In the genomic region with DNA sequence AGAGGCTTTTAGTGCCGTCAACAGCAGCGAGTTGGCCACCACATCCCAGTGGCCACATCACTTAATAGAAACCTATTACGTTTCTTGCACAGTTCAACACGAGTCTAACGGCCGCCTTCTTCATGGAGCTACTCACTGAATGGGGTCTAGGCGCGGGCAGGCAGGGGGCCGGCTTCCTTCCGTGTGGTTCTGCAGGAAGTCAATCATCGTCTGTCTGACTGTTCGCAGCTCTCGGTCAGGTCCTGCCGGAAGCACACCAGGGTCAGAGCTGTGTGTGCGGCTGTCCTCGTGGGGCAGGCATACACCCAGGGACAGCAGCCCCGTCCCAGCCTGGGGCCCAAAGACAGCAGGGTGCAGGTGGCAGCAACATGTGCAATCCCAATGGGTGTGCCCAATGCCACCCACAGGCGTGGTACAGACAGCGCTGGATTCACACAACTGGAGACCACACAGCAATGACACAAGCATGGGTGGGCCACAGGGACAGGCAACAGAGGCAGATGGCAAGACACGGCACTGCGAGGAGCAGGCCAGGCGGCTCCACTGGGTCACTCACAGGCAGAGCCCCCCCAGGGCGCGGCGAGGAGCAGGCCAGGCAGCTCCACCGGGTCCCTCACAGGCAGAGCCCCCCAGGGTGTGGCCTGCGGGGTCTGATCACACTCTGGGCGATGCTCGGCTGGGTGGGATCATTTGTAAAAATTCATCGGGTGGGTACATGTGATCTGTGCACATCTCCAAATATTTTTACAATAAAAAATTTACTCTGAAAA, we compare ENCODE assay signal across 18 cellular contexts. TPM values are rescaled to one million over a fixed set of nuclear protein-coding genes. Genes with fewer than 3 reads are reported as not detected.
DNase-seq lines count a peak whose midpoint lies in the region; ATAC-seq and TF ChIP-seq lines count a peak whose summit lies in the region.
"Had no signal": no experiment of that assay in that cellular context is flagged by ENCODE, and none has a peak within 500 bp of the region (broad histone marks: within the 10 kb centered on the region; RNA-seq: fewer than 3 reads in every experiment).

No MANE protein-coding gene starts in this region.

- POLR2A ChIA-PET in HEK293 (lab: Yijun Ruan, JAX) (no interaction called here), WTC11 (lab: Charles Lee) (no interaction called here)
- POLR2A ChIA-PET in naive thymus-derived CD4-positive, alpha-beta T cell (lab: Charles Lee) = interaction anchor here (1.3 kb wide), 1 partner anchor 43 kb away, joined by 3 read pairs; no protein-coding TSS in a partner anchor

- TF ChIP-seq CTCF in CD14-positive monocyte (IDR thresholded peaks at IDR 0.05) = no peak
- TF ChIP-seq CTCF in HEK293 (tag by site-specific recombination; IDR thresholded peaks at IDR 0.05) = no peak
- no peak for TF ChIP-seq CTCF in WTC11 (IDR thresholded peaks at IDR 0.05)
- no peak for TF ChIP-seq CTCF in neural crest cell (conservative IDR thresholded peaks at IDR 0.05)

- ATAC-seq in WTC11 (no peak), HG03571 (IDR thresholded peaks at IDR 0.05; ENCODE audit: unreplicated experiment) (no peak), HG03039 (IDR thresholded peaks at IDR 0.05; ENCODE audit: unreplicated experiment) (no peak)
- ATAC-seq in naive thymus-derived CD4-positive, alpha-beta T cell = no peak
- ATAC-seq: GM23338 had no signal

- peaks cover 0 to 59% of the 10 kb centered on the region in 2 experiments; a peak in 1 of 3 replicates for H3K36me3 ChIP-seq in HEK293 (ENCODE audit: control insufficient read depth in 2 of 2, insufficient read depth in 1 of 2, low read length in 2 of 2)
- peaks cover 0 to 63% (median 0%) of the 10 kb centered on the region in 3 experiments for H3K36me3 ChIP-seq in naive thymus-derived CD4-positive, alpha-beta T cell (ENCODE audit: control insufficient read depth in 2 of 3, insufficient read depth in 3 of 3, low read length in 3 of 3)

- no peaks in the 10 kb centered on the region for H3K9me3 ChIP-seq in HEK293 (ENCODE audit: control insufficient read depth, insufficient read depth, low read depth, low read length)
- H3K9me3 ChIP-seq in naive thymus-derived CD4-positive, alpha-beta T cell (ENCODE audit: control insufficient read depth in 2 of 3, low read length in 3 of 3) = no peaks in the 10 kb centered on the region
- H3K9me3 ChIP-seq: MG63 had no signal

- H3K4me1 Mint-ChIP-seq in CD14-positive monocyte (peaks cover 11% of the 10 kb centered on the region), WTC11 (peaks cover 2% of the 10 kb centered on the region; the same call in 1 of the 2 replicates), neural crest cell (no peaks in the 10 kb centered on the region)
- peaks cover 19% of the 10 kb centered on the region for H3K4me1 Mint-ChIP-seq in activated T-helper 2 cell treated with anti-CD3 and anti-CD28 coated beads, Interferon-gamma antibody, Interleukin-2, Interleukin-4, amounts not matched to agents 10 μg/mL and 5 μg/mL and 100 μg/mL, durations not matched to agents 14 hours and 24 hours and 36 hours (ENCODE audit: low read depth)
- H3K4me1 Mint-ChIP-seq in naive thymus-derived CD4-positive, alpha-beta T cell = peaks cover 4 to 19% (median 14%) of the 10 kb centered on the region in 7 donors

- no peaks in the 10 kb centered on the region for H3K4me1 ChIP-seq in HEK293 (ENCODE audit: control insufficient read depth, insufficient read depth, low read length)
- no peaks in the 10 kb centered on the region for H3K4me1 ChIP-seq in naive thymus-derived CD4-positive, alpha-beta T cell (ENCODE audit: control insufficient read depth in 2 of 2, insufficient read depth in 2 of 2, low read length in 2 of 2)

- H3K4me3 Mint-ChIP-seq in CD14-positive monocyte = no peak overlapping the region
- no peak overlapping the region for H3K4me3 Mint-ChIP-seq in WTC11
- no peak overlapping the region for H3K4me3 Mint-ChIP-seq in neural crest cell
- H3K4me3 Mint-ChIP-seq in activated T-helper 2 cell treated with anti-CD3 and anti-CD28 coated beads, Interferon-gamma antibody, Interleukin-2, Interleukin-4, amounts not matched to agents 10 μg/mL and 5 μg/mL and 100 μg/mL, durations not matched to agents 14 hours and 24 hours and 36 hours (ENCODE audit: low read depth) = no peak overlapping the region
- no peak overlapping the region for H3K4me3 Mint-ChIP-seq in naive thymus-derived CD4-positive, alpha-beta T cell
- H3K4me3 Mint-ChIP-seq: GM23338 had no signal

- no peaks in the 10 kb centered on the region for H3K9me3 Mint-ChIP-seq in CD14-positive monocyte
- H3K9me3 Mint-ChIP-seq in WTC11 = no peaks in the 10 kb centered on the region
- H3K9me3 Mint-ChIP-seq in neural crest cell = no peaks in the 10 kb centered on the region
- no peaks in the 10 kb centered on the region for H3K9me3 Mint-ChIP-seq in activated T-helper 2 cell treated with anti-CD3 and anti-CD28 coated beads, Interferon-gamma antibody, Interleukin-2, Interleukin-4, amounts not matched to agents 10 μg/mL and 5 μg/mL and 100 μg/mL, durations not matched to agents 14 hours and 24 hours and 36 hours
- no peaks in the 10 kb centered on the region for H3K9me3 Mint-ChIP-seq in naive thymus-derived CD4-positive, alpha-beta T cell
- H3K9me3 Mint-ChIP-seq: GM23338 had no signal

- peak overlapping the region in 4 of 7 donors; percentile 46 to 65 (median 53) for H3K27ac Mint-ChIP-seq in CD14-positive monocyte
- peak overlapping the region; percentile 60; the same call in 1 of the 2 replicates for H3K27ac Mint-ChIP-seq in WTC11
- peak overlapping the region; percentile 27 for H3K27ac Mint-ChIP-seq in neural crest cell (ENCODE audit: unreplicated experiment)
- no peak overlapping the region for H3K27ac Mint-ChIP-seq in activated T-helper 2 cell treated with anti-CD3 and anti-CD28 coated beads, Interferon-gamma antibody, Interleukin-2, Interleukin-4, amounts not matched to agents 10 μg/mL and 5 μg/mL and 100 μg/mL, durations not matched to agents 14 hours and 24 hours and 36 hours
- no peak overlapping the region for H3K27ac Mint-ChIP-seq in naive thymus-derived CD4-positive, alpha-beta T cell
- H3K27ac Mint-ChIP-seq: GM23338 had no signal

- no peak overlapping the region for H3K4me3 ChIP-seq in HEK293 (ENCODE audit: low read depth, low read length)
- H3K4me3 ChIP-seq in naive thymus-derived CD4-positive, alpha-beta T cell (ENCODE audit: low read length) = no peak overlapping the region
- H3K4me3 ChIP-seq: GM23338, MG63 had no signal

- peaks cover 46 to 55% of the 10 kb centered on the region in 2 donors for H3K36me3 Mint-ChIP-seq in CD14-positive monocyte
- peaks cover 17% of the 10 kb centered on the region for H3K36me3 Mint-ChIP-seq in WTC11
- peaks cover 8% of the 10 kb centered on the region for H3K36me3 Mint-ChIP-seq in neural crest cell (ENCODE audit: low read depth)
- H3K36me3 Mint-ChIP-seq in activated T-helper 2 cell treated with anti-CD3 and anti-CD28 coated beads, Interferon-gamma antibody, Interleukin-2, Interleukin-4, amounts not matched to agents 10 μg/mL and 5 μg/mL and 100 μg/mL, durations not matched to agents 14 hours and 24 hours and 36 hours (ENCODE audit: low read depth) = peaks cover 46% of the 10 kb centered on the region
- H3K36me3 Mint-ChIP-seq in naive thymus-derived CD4-positive, alpha-beta T cell = peaks cover 0 to 53% (median 14%) of the 10 kb centered on the region in 5 donors

- no peak overlapping the region for H3K27ac ChIP-seq in HEK293 (ENCODE audit: extremely low read depth, low read depth, low read length)
- no peak overlapping the region for H3K27ac ChIP-seq in naive thymus-derived CD4-positive, alpha-beta T cell (ENCODE audit: low read depth, low read length)

- H3K27me3 Mint-ChIP-seq in CD14-positive monocyte (ENCODE audit: low read depth in 3 of 3) (peaks cover 0 to 2% (median 0%) of the 10 kb centered on the region in 3 donors), WTC11 (ENCODE audit: low read depth) (no peaks in the 10 kb centered on the region), neural crest cell (ENCODE audit: low read depth) (no peaks in the 10 kb centered on the region)
- H3K27me3 Mint-ChIP-seq in activated T-helper 2 cell treated with anti-CD3 and anti-CD28 coated beads, Interferon-gamma antibody, Interleukin-2, Interleukin-4, amounts not matched to agents 10 μg/mL and 5 μg/mL and 100 μg/mL, durations not matched to agents 14 hours and 24 hours and 36 hours (ENCODE audit: low read depth) = no peaks in the 10 kb centered on the region
- no peaks in the 10 kb centered on the region for H3K27me3 Mint-ChIP-seq in naive thymus-derived CD4-positive, alpha-beta T cell

- DNase-seq in CD14-positive monocyte (ENCODE audit: low spot score) = no peak
- DNase-seq in WTC11 (ENCODE audit: low spot score) = no peak
- no peak for DNase-seq in neural crest cell (ENCODE audit: low read depth, low spot score)
- no peak for DNase-seq in activated T-helper 2 cell treated with anti-CD3 and anti-CD28 coated beads, Interferon-gamma antibody, Interleukin-2, Interleukin-4, amounts not matched to agents 10 μg/mL and 5 μg/mL and 100 μg/mL, durations not matched to agents 14 hours and 24 hours and 36 hours (ENCODE audit: low spot score)
- DNase-seq in naive thymus-derived CD4-positive, alpha-beta T cell = no peak
- DNase-seq: C1 segment of cervical spinal cord, DMS53, KG1, MG63, NCI-H1092 treated with DMSO at 0.1 percent for 48 hours, NCI-H1694, NCI-H2171, NCI-H510A, SW 1271 had no signal

- intact Hi-C loops in CD14-positive monocyte (cut with micrococcal nuclease) = no loop called here
- intact Hi-C loops in activated T-helper 2 cell treated with anti-CD3 and anti-CD28 coated beads, Interferon-gamma antibody, Interleukin-2, Interleukin-4, amounts not matched to agents 10 μg/mL and 5 μg/mL and 100 μg/mL, durations not matched to agents 14 hours and 24 hours and 36 hours (cut with micrococcal nuclease) = no loop called here
- intact Hi-C loops in naive thymus-derived CD4-positive, alpha-beta T cell (cut with micrococcal nuclease) = no loop called here

- H3K27me3 ChIP-seq in naive thymus-derived CD4-positive, alpha-beta T cell (ENCODE audit: control insufficient read depth in 2 of 2, insufficient read depth in 2 of 2, low read length in 2 of 2) = no peaks in the 10 kb centered on the region
- H3K27me3 ChIP-seq: MG63 had no signal

- CTCF ChIA-PET in HEK293 (lab: Yijun Ruan, JAX) = interaction anchor here (0.6 to 5.1 kb wide), 12 partner anchors 7 to 618 kb away, joined by 3 to 46 read pairs (median 4); no protein-coding TSS in a partner anchor
- CTCF ChIA-PET in WTC11 (lab: Charles Lee) = interaction anchor here (1.1 to 2.0 kb wide), 2 partner anchors 14 to 53 kb away, joined by 3 to 9 read pairs; no protein-coding TSS in a partner anchor
- CTCF ChIA-PET in naive thymus-derived CD4-positive, alpha-beta T cell (lab: Charles Lee) = interaction anchor here (0.6 to 1.0 kb wide), 2 partner anchors 43 to 127 kb away, joined by 3 to 4 read pairs; no protein-coding TSS in a partner anchor

RNA-seq across cellular contexts. Expression of a gene that starts 19.1 kb away (rescaled TPM):
- not detected for polyA plus RNA-seq in CD14-positive monocyte
- total RNA-seq in WTC11 (2021) (0.11 TPM in 1 of 3 replicates, not detected in the others), neural crest cell (0.07 TPM in 1 of 2 replicates, not detected in the other)
- not detected in 2 replicates for total RNA-seq in activated T-helper 2 cell treated with anti-CD3 and anti-CD28 coated beads, Interferon-gamma antibody, Interleukin-2, Interleukin-4, amounts not matched to agents 10 μg/mL and 5 μg/mL and 100 μg/mL, durations not matched to agents 14 hours and 24 hours and 36 hours
- under 1 TPM in 2 of 5 experiments, not detected in 3; 0.15 to 0.21 TPM for total RNA-seq in naive thymus-derived CD4-positive, alpha-beta T cell
- polyA plus RNA-seq in naive thymus-derived CD4-positive, alpha-beta T cell = not detected
- total RNA-seq: GM23338 had no signal

RNA-seq across cellular contexts. Expression of a gene that starts 21.6 kb away (rescaled TPM):
- under 1 TPM; 0.03 to 0.17 TPM for polyA plus RNA-seq in CD14-positive monocyte
- total RNA-seq in WTC11 (2021) (31.7 to 33.4 TPM (median 33.2 TPM) in 3 replicates), neural crest cell (28.0 and 28.7 TPM in 2 replicates)
- total RNA-seq in activated T-helper 2 cell treated with anti-CD3 and anti-CD28 coated beads, Interferon-gamma antibody, Interleukin-2, Interleukin-4, amounts not matched to agents 10 μg/mL and 5 μg/mL and 100 μg/mL, durations not matched to agents 14 hours and 24 hours and 36 hours = 24.9 and 25.4 TPM in 2 replicates
- 10 to 100 TPM; 11.5 to 15.9 (median 12.0) TPM for total RNA-seq in naive thymus-derived CD4-positive, alpha-beta T cell
- under 1 TPM; 0.26 to 0.52 TPM for polyA plus RNA-seq in naive thymus-derived CD4-positive, alpha-beta T cell

Comparison
In these comparisons a context has a peak if more than half of its experiments do, and no peak if none do; other contexts are left out.
1. H3K27ac Mint-ChIP-seq: peak in CD14-positive monocyte (4 of 7), WTC11 (single experiment) and neural crest cell (single experiment); none in activated T-helper 2 cell treated with anti-CD3 and anti-CD28 coated beads, Interferon-gamma antibody, Interleukin-2, Interleukin-4, amounts not matched to agents 10 μg/mL and 5 μg/mL and 100 μg/mL, durations not matched to agents 14 hours and 24 hours and 36 hours (single experiment) and naive thymus-derived CD4-positive, alpha-beta T cell (0 of 9).